1 cellular context compared by ENCODE assay signal in genomic region chr12:115506822-115507629, GRCh38.
A peak's percentile ranks its signal among the peaks of the same experiment; 100 is the strongest.
TF ChIP-seq lines count a peak whose summit lies in the region.

No MANE protein-coding gene starts in this region.

TF ChIP-seq in HepG2, 621 proteins besides CTCF, POLR2A, EP300 and RAD21 (continued from another document):
- TF ChIP-seq ZNF883 (CRISPR knock-in tag; IDR thresholded peaks at IDR 0.05; ENCODE audit: not compliant biosample characterization) (no peak), ADNP (CRISPR knock-in tag; IDR thresholded peaks at IDR 0.05) (no peak), RERE (CRISPR knock-in tag; IDR thresholded peaks at IDR 0.05; ENCODE audit: low read depth) (no peak), NR2F6 (IDR thresholded peaks at IDR 0.05) (peak; percentile 93), NR2F6 (CRISPR knock-in tag; IDR thresholded peaks at IDR 0.05) (peak; percentile 88), POLR2G (IDR thresholded peaks at IDR 0.05; ENCODE audit: low read depth, low read length) (no peak), CCAR2 (optimal IDR thresholded peaks at IDR 0.05; ENCODE audit: low read depth, low read length) (no peak), NR1H2 (CRISPR knock-in tag; IDR thresholded peaks at IDR 0.05; ENCODE audit: borderline replicate concordance, low read depth) (no peak), ZNF432 (CRISPR knock-in tag; IDR thresholded peaks at IDR 0.05; ENCODE audit: borderline replicate concordance) (no peak), ZBTB44 (CRISPR knock-in tag; IDR thresholded peaks at IDR 0.05) (no peak), NFE2 (CRISPR knock-in tag; IDR thresholded peaks at IDR 0.05) (no peak), THAP7 (CRISPR knock-in tag; IDR thresholded peaks at IDR 0.05) (no peak), CAMTA2 (CRISPR knock-in tag; IDR thresholded peaks at IDR 0.05; ENCODE audit: borderline replicate concordance) (no peak), ZMAT5 (CRISPR knock-in tag; IDR thresholded peaks at IDR 0.05; ENCODE audit: borderline replicate concordance, low read depth) (no peak), TBX2 (CRISPR knock-in tag; IDR thresholded peaks at IDR 0.05; ENCODE audit: borderline replicate concordance) (peak; percentile 52; the same call in 1 of the 2 replicates), MNT (IDR thresholded peaks at IDR 0.05) (no peak), CSRNP1 (CRISPR knock-in tag; IDR thresholded peaks at IDR 0.05) (no peak), MEIS2 (CRISPR knock-in tag; IDR thresholded peaks at IDR 0.05) (no peak), ZNF790 (CRISPR knock-in tag; IDR thresholded peaks at IDR 0.05; ENCODE audit: borderline replicate concordance) (no peak), MAFG (CRISPR knock-in tag; IDR thresholded peaks at IDR 0.05) (no peak), RXRA (CRISPR knock-in tag; IDR thresholded peaks at IDR 0.05) (peak; percentile 62; the same call in 1 of the 2 replicates), CBFB (CRISPR knock-in tag; IDR thresholded peaks at IDR 0.05) (no peak), TBP (CRISPR knock-in tag; IDR thresholded peaks at IDR 0.05) (no peak), ZNF335 (CRISPR knock-in tag; IDR thresholded peaks at IDR 0.05) (no peak), ZBTB38 (CRISPR knock-in tag; IDR thresholded peaks at IDR 0.05) (no peak), DPF2 (CRISPR knock-in tag; IDR thresholded peaks at IDR 0.05; ENCODE audit: borderline replicate concordance, low read depth) (no peak), HNF1A (IDR thresholded peaks at IDR 0.05; ENCODE audit: low read depth) (no peak), HNF1A (CRISPR knock-in tag; IDR thresholded peaks at IDR 0.05; ENCODE audit: borderline replicate concordance) (no peak), ELF3 (CRISPR knock-in tag; IDR thresholded peaks at IDR 0.05) (peak; percentile 39; the same call in 1 of the 2 replicates)
